29 cellular contexts compared by ENCODE assay signal in the genomic region with DNA sequence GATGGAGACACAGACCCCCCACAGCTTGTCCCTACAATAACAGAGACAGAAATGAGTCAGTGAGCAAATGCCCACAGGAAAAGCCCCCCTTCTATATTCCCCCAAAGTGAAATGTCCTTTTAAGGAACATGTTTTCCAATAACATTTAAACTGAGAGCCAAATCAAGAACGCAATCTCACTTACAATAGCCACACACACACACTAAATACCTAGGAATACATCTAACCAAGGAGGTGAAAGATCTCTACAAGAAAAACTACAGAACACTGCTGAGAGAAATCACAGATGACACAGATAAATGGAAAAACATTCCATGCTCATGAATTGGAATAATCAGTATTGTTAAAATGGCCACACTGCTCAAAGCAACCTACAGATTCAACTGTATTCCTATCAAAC. TPM values are rescaled to one million over a fixed set of nuclear protein-coding genes. Genes with fewer than 3 reads are reported as not detected.
DNase-seq lines count a peak whose midpoint lies in the region; ATAC-seq and TF ChIP-seq lines count a peak whose summit lies in the region.
"Had no signal": no experiment of that assay in that cellular context is flagged by ENCODE, and none has a peak within 500 bp of the region (broad histone marks: within the 10 kb centered on the region; RNA-seq: fewer than 3 reads in every experiment).

No MANE protein-coding gene starts in this region.

- H3K14ac ChIP-seq in trophoblast cell (ENCODE audit: low read length), result no peak overlapping the region

- no peaks in the 10 kb centered on the region for H4K20me1 ChIP-seq in SK-N-SH (ENCODE audit: insufficient read depth)

- H3K79me2 ChIP-seq in SK-N-SH (ENCODE audit: insufficient read depth) (peaks cover 90% of the 10 kb centered on the region), trophoblast cell (ENCODE audit: control insufficient read depth, insufficient read depth, low read length, poor library complexity) (no peaks in the 10 kb centered on the region)

- H2AFZ ChIP-seq in SK-N-SH (ENCODE audit: low read depth) (no peak overlapping the region), trophoblast cell (ENCODE audit: insufficient read depth, low read length, poor library complexity) (no peak overlapping the region)

- 79% methylated on average over 1 of the region's 1 CpG for WGBS in SK-N-SH (ENCODE audit: low lambda C conversion rate)
- 80 to 98% methylated on average over 1 of the region's 1 CpG for WGBS in endodermal cell (ENCODE audit: insufficient coverage in 1 of 2, insufficient read length in 1 of 2), 2 experiments
- WGBS in trophoblast cell (ENCODE audit: extremely low coverage, insufficient coverage, insufficient read length), result no CpG with 5 or more reads among the region's 1 CpG

- H3K36me3 Mint-ChIP-seq in WTC11 (peaks cover 64% of the 10 kb centered on the region), endodermal cell (ENCODE audit: low read depth) (peaks cover 82% of the 10 kb centered on the region)

- no peak for ATAC-seq in SK-N-SH treated with all-trans-retinoic acid at 6 μM for 48 hours
- no peak for ATAC-seq in WTC11
- no peak for ATAC-seq in HG03457 (IDR thresholded peaks at IDR 0.05; ENCODE audit: unreplicated experiment)
- ATAC-seq: esophagus mucosa, K562, left ventricle myocardium superior had no signal

- H3K4me3 Mint-ChIP-seq in WTC11, result no peak overlapping the region
- no peak overlapping the region for H3K4me3 Mint-ChIP-seq in endodermal cell
- H3K4me3 Mint-ChIP-seq: activated CD4-positive, alpha-beta memory T cell treated with anti-CD3 and anti-CD28 coated beads for 36 hours; activated naive CD4-positive, alpha-beta T cell treated with anti-CD3 and anti-CD28 coated beads for 36 hours; activated T-helper 1 cell treated with anti-CD3 and anti-CD28 coated beads, Interleukin-12 subunit alpha, Interleukin-12 subunit beta, Interleukin-2, Interleukin-4 antibody, amounts not matched to agents 30 ng/mL and 10 ng/mL and 1 ng/mL, durations not matched to agents 14 hours and 24 hours and 36 hours had no signal

- H3K9ac ChIP-seq in SK-N-SH, result 0 out of 2 replicates have a peak overlapping the region, but pooled peaks have one; percentile 19
- no peak overlapping the region for H3K9ac ChIP-seq in endodermal cell (ENCODE audit: extremely low read depth, low read length, poor library complexity, severe bottlenecking)
- H3K9ac ChIP-seq in trophoblast cell (ENCODE audit: low read length), result no peak overlapping the region
- H3K9ac ChIP-seq: BLaER1 treated with 17β-estradiol and CSF1 and Interleukin-3, amounts not matched to agents 10 nM and 100 nM had no signal

- no peaks in the 10 kb centered on the region for H3K79me1 ChIP-seq in trophoblast cell (ENCODE audit: low read length)

- H3K4me3 ChIP-seq in SK-N-SH (ENCODE audit: low read depth in 2 of 2, low read length in 1 of 2) (peak overlapping the region in 1 of 2 experiments; percentile 58; a peak in 1 of 4 replicates), endodermal cell (ENCODE audit: low read length) (no peak overlapping the region), trophoblast cell (ENCODE audit: low read depth, low read length) (no peak overlapping the region), Peyer's patch (no peak overlapping the region)
- H3K4me3 ChIP-seq: BLaER1 treated with 17β-estradiol and CSF1 and Interleukin-3, amounts not matched to agents 10 nM and 100 nM; K562; SK-N-MC; upper lobe of left lung had no signal

- H3K27me3 ChIP-seq in SK-N-SH (ENCODE audit: insufficient read depth) (no peaks in the 10 kb centered on the region), endodermal cell (ENCODE audit: control insufficient read depth, insufficient read depth, low read length, poor library complexity, severe bottlenecking) (no peaks in the 10 kb centered on the region), trophoblast cell (ENCODE audit: insufficient read depth, low read length) (no peaks in the 10 kb centered on the region), Peyer's patch (no peaks in the 10 kb centered on the region)
- H3K27me3 ChIP-seq: BLaER1 treated with 17β-estradiol and CSF1 and Interleukin-3, amounts not matched to agents 10 nM and 100 nM; upper lobe of left lung had no signal

- H4K91ac ChIP-seq in trophoblast cell (ENCODE audit: low read depth, low read length), result no peak overlapping the region

- no peak overlapping the region for H4K12ac ChIP-seq in trophoblast cell (ENCODE audit: low read depth, low read length)

- no peak overlapping the region for H3K23ac ChIP-seq in trophoblast cell (ENCODE audit: low read length)

- H3K27ac ChIP-seq in SK-N-SH (ENCODE audit: low read depth in 2 of 2, low read length in 1 of 2) (peak overlapping the region in 1 of 2 experiments; percentile 76; a peak in 2 of 4 replicates), endodermal cell (ENCODE audit: low read depth, low read length) (no peak overlapping the region), trophoblast cell (ENCODE audit: low read depth, low read length) (no peak overlapping the region), Peyer's patch (no peak overlapping the region)
- H3K27ac ChIP-seq: 22Rv1; BLaER1 treated with 17β-estradiol and CSF1 and Interleukin-3, amounts not matched to agents 10 nM and 100 nM; SK-N-MC; upper lobe of left lung had no signal

- H2BK120ac ChIP-seq in trophoblast cell (ENCODE audit: insufficient read depth, low read length, poor library complexity), result no peak overlapping the region

- TF ChIP-seq CTCF in SK-N-SH (IDR thresholded peaks at IDR 0.05) (no peak), WTC11 (IDR thresholded peaks at IDR 0.05) (no peak), endodermal cell (conservative IDR thresholded peaks at IDR 0.05) (no peak), Peyer's patch (IDR thresholded peaks at IDR 0.05) (no peak)

- no peaks in the 10 kb centered on the region for H3K9me2 ChIP-seq in SK-N-SH

- TF ChIP-seq POLR2A in Peyer's patch (IDR thresholded peaks at IDR 0.05), result no peak

- H3K4me1 ChIP-seq in SK-N-SH (ENCODE audit: control insufficient read depth in 1 of 2, insufficient read depth in 2 of 2, low read depth in 1 of 2, low read length in 1 of 2) (peaks cover 0 to 10% of the 10 kb centered on the region in 2 experiments; a peak in 2 of 4 replicates), endodermal cell (ENCODE audit: control insufficient read depth, insufficient read depth, low read length) (no peaks in the 10 kb centered on the region), trophoblast cell (ENCODE audit: control insufficient read depth in 1 of 2, insufficient read depth in 2 of 2, low read length in 2 of 2) (peaks cover 0 to 2% of the 10 kb centered on the region in 2 experiments), Peyer's patch (no peaks in the 10 kb centered on the region)
- H3K4me1 ChIP-seq: BLaER1 treated with 17β-estradiol and CSF1 and Interleukin-3, amounts not matched to agents 10 nM and 100 nM; upper lobe of left lung had no signal

- H2AK5ac ChIP-seq in trophoblast cell (ENCODE audit: low read length), result no peak overlapping the region

- H3K4me1 Mint-ChIP-seq in WTC11 (peaks cover 15% of the 10 kb centered on the region), endodermal cell (peaks cover 9% of the 10 kb centered on the region)

- TF ChIP-seq EP300 in SK-N-SH (IDR thresholded peaks at IDR 0.05; ENCODE audit: borderline replicate concordance in 1 of 2, low read depth in 1 of 2, low read length in 1 of 2), result peak in 1 of 2 experiments; percentile 30; a peak in 1 of 4 replicates

- peak overlapping the region; percentile 11 for H4K8ac ChIP-seq in trophoblast cell (ENCODE audit: low read depth, low read length)

- H3K36me3 ChIP-seq in SK-N-SH (replicated peaks in 1 of 2; ENCODE audit: control insufficient read depth in 1 of 2, insufficient read depth in 2 of 2, low read length in 1 of 2), result peaks cover 77 to 88% of the 10 kb centered on the region in 2 experiments
- peaks cover 89% of the 10 kb centered on the region for H3K36me3 ChIP-seq in endodermal cell (ENCODE audit: control insufficient read depth, insufficient read depth, low read length)
- peaks cover 7 to 24% of the 10 kb centered on the region in 2 experiments for H3K36me3 ChIP-seq in trophoblast cell (ENCODE audit: control insufficient read depth in 1 of 2, insufficient read depth in 2 of 2, low read length in 2 of 2)
- H3K36me3 ChIP-seq in Peyer's patch, result peaks cover 0 to 44% (median 3%) of the 10 kb centered on the region in 3 donors

- H3K9me3 ChIP-seq in SK-N-SH (no peaks in the 10 kb centered on the region), endodermal cell (ENCODE audit: control insufficient read depth, low read length) (peaks cover 35% of the 10 kb centered on the region), trophoblast cell (ENCODE audit: insufficient read depth, low read depth, low read length) (no peaks in the 10 kb centered on the region), Peyer's patch (no peaks in the 10 kb centered on the region)
- H3K9me3 ChIP-seq: BLaER1 treated with 17β-estradiol and CSF1 and Interleukin-3, amounts not matched to agents 10 nM and 100 nM; upper lobe of left lung had no signal

- POLR2A ChIA-PET in SK-N-SH (lab: Yijun Ruan, JAX), result no interaction called here
- POLR2A ChIA-PET in WTC11 (lab: Charles Lee), result no interaction called here

- no peak for TF ChIP-seq RAD21 in SK-N-SH (IDR thresholded peaks at IDR 0.05; ENCODE audit: low read length)

- H2BK12ac ChIP-seq in trophoblast cell (ENCODE audit: low read length), result no peak overlapping the region

- no peak for DNase-seq in SK-N-SH
- no peak for DNase-seq in WTC11 (ENCODE audit: low spot score)
- DNase-seq in endodermal cell, result no peak
- no peak for DNase-seq in trophoblast cell
- no peak for DNase-seq in Kasumi-1 (lab: John Stamatoyannopoulos, UW)
- DNase-seq in Peyer's patch, result no peak
- DNase-seq: activated CD4-positive, alpha-beta memory T cell treated with anti-CD3 and anti-CD28 coated beads for 36 hours; activated CD4-positive, alpha-beta T cell treated with anti-CD3 and anti-CD28 coated beads for 1 hour; activated naive CD4-positive, alpha-beta T cell treated with anti-CD3 and anti-CD28 coated beads for 36 hours; caudate nucleus; cortex of kidney; effector memory CD4-positive, alpha-beta T cell; head of caudate nucleus; left ventricle myocardium superior; mesendoderm; NCI-H1092; NCI-H187; NCI-H510A treated with DMSO at 0.1 percent for 48 hours; stimulated activated CD4-positive, alpha-beta T cell treated with anti-CD3 and anti-CD28 coated beads, Interleukin-4, amount 100 ng/mL, for 1 hour; T-helper 2 cell had no signal

- H2BK5ac ChIP-seq in trophoblast cell (ENCODE audit: low read depth, low read length, poor library complexity), result no peak overlapping the region

- H3F3A ChIP-seq in SK-N-SH (replicated peaks; ENCODE audit: insufficient read depth), result peaks cover 38% of the 10 kb centered on the region

- peak overlapping the region; percentile 36; the same call in 1 of the 2 replicates for H3K4me2 ChIP-seq in SK-N-SH
- no peak overlapping the region for H3K4me2 ChIP-seq in trophoblast cell (ENCODE audit: low read length)
- H3K4me2 ChIP-seq: BLaER1 treated with 17β-estradiol and CSF1 and Interleukin-3, amounts not matched to agents 10 nM and 100 nM had no signal

- peak overlapping the region; percentile 29 for H3K27ac Mint-ChIP-seq in WTC11
- H3K27ac Mint-ChIP-seq in endodermal cell, result peak overlapping the region; percentile 64
- H3K27ac Mint-ChIP-seq: activated CD4-positive, alpha-beta memory T cell treated with anti-CD3 and anti-CD28 coated beads for 36 hours; activated naive CD4-positive, alpha-beta T cell treated with anti-CD3 and anti-CD28 coated beads for 36 hours; activated T-helper 1 cell treated with anti-CD3 and anti-CD28 coated beads, Interleukin-12 subunit alpha, Interleukin-12 subunit beta, Interleukin-2, Interleukin-4 antibody, amounts not matched to agents 30 ng/mL and 10 ng/mL and 1 ng/mL, durations not matched to agents 14 hours and 24 hours and 36 hours had no signal

- H3K9me3 Mint-ChIP-seq in WTC11 (no peaks in the 10 kb centered on the region), endodermal cell (peaks cover 7% of the 10 kb centered on the region)
- H3K9me3 Mint-ChIP-seq: activated CD4-positive, alpha-beta memory T cell treated with anti-CD3 and anti-CD28 coated beads for 36 hours; activated naive CD4-positive, alpha-beta T cell treated with anti-CD3 and anti-CD28 coated beads for 36 hours; activated T-helper 1 cell treated with anti-CD3 and anti-CD28 coated beads, Interleukin-12 subunit alpha, Interleukin-12 subunit beta, Interleukin-2, Interleukin-4 antibody, amounts not matched to agents 30 ng/mL and 10 ng/mL and 1 ng/mL, durations not matched to agents 14 hours and 24 hours and 36 hours had no signal

- CTCF ChIA-PET in SK-N-SH (lab: Yijun Ruan, JAX), result interaction anchor here (1.0 kb wide), 2 partner anchors 14 to 20 kb away, joined by 3 read pairs; no protein-coding TSS in a partner anchor
- CTCF ChIA-PET in WTC11 (lab: Charles Lee), result no interaction called here

- no peak overlapping the region for H3K4ac ChIP-seq in trophoblast cell (ENCODE audit: low read depth, low read length)

- H3K18ac ChIP-seq in trophoblast cell (ENCODE audit: low read length), result peak overlapping the region; percentile 80

- no peaks in the 10 kb centered on the region for H3K27me3 Mint-ChIP-seq in WTC11 (ENCODE audit: low read depth)
- no peaks in the 10 kb centered on the region for H3K27me3 Mint-ChIP-seq in endodermal cell (ENCODE audit: insufficient read depth)
- H3K27me3 Mint-ChIP-seq: activated CD4-positive, alpha-beta memory T cell treated with anti-CD3 and anti-CD28 coated beads for 36 hours had no signal

RNA-seq across cellular contexts. Expression of gene TEX10, which starts 48.9 kb away (rescaled TPM):
- 12.7 and 16.7 TPM in 2 replicates for polyA plus RNA-seq in SK-N-SH (2012; rRNA removed)
- 15.5 and 15.9 TPM in 2 replicates for polyA plus RNA-seq in SK-N-SH (2012; cell fraction: cytosol; rRNA removed)
- polyA plus RNA-seq in SK-N-SH (2012; cell fraction: nucleus; rRNA removed), result 16.8 and 26.0 TPM in 2 replicates
- total RNA-seq in WTC11 (2021) (47.6 to 64.7 TPM (median 50.5 TPM) in 3 replicates), endodermal cell (10 to 100 TPM; 44.7 to 49.4 TPM), Peyer's patch (10 to 100 TPM in 2 of 4 donors, 1 to 10 TPM in 2; 8.1 to 23.1 (median 11.9) TPM)
- 31.6 TPM for polyA plus RNA-seq in endodermal cell (2013, experiment 1 of 2)
- 31.6 TPM for polyA plus RNA-seq in endodermal cell (2013, experiment 2 of 2)
- polyA plus RNA-seq in trophoblast cell (2013), result 31.5 and 32.4 TPM in 2 replicates
